ENCODE assay signal across 8 cellular contexts in the genomic region with DNA sequence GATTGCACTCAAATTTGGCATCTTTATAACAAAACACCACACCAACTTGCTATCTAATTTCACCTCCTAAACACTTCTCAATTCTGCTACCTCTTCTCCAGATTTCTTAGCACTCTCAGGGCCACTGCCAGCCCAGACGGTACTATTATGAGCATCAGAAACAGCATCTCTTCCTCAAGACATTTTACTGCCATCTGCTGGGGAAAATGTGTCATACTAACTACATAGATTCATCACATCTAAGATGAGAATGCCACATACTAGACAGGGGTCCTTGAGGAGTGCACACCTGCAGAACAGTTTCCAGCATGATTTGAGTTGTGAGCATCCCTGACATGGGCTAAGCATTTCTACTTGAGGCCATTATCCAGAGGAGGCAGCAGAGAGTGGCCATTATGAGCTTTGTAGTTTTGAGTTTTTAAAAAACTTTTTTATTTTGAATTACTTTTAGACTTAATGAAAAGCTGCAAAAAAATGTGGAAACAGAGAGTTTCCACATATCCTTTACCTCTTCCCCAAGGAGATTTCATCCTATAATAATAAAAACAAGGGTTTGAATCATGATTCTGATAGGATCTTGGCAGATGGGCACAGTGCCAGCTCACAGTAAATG. TPM values are rescaled to one million over a fixed set of nuclear protein-coding genes. Genes with fewer than 3 reads are reported as not detected.
DNase-seq lines count a peak whose midpoint lies in the region; ATAC-seq, FAIRE-seq and TF ChIP-seq lines count a peak whose summit lies in the region.

No MANE protein-coding gene starts in this region.

- no peak for FAIRE-seq in kidney (lab: Jason Lieb, UNC)

- intact Hi-C loops in MCF 10A (cut with micrococcal nuclease) = loop anchor here (1.0 to 5.0 kb wide), 5 partner anchors 287 to 547 kb away; no protein-coding TSS in a partner anchor
- intact Hi-C loops in kidney (cut with DNase I) = no loop called here

- H3K27me3 Mint-ChIP-seq in MCF 10A (ENCODE audit: insufficient read depth, unreplicated experiment) = peaks cover 34% of the 10 kb centered on the region
- peaks cover 4 to 7% of the 10 kb centered on the region in 2 donors for H3K27me3 Mint-ChIP-seq in stimulated activated naive B cell treated with anti-CD40 and anti-IgM and Interleukin-4, amounts not matched to agents 10 μg/mL and 1 μg/mL and 100 μg/mL, for 72 hours

- H3K4me2 ChIP-seq in OCI-LY3 (ENCODE audit: low read length) = no peak overlapping the region

- DNase-seq in activated gamma-delta T cell treated with Interleukin-2 at 50 U/mL for 16 hours (peak; percentile 11), activated gamma-delta T cell (lab: John Stamatoyannopoulos, UW) (no peak), MCF 10A (ENCODE audit: unreplicated experiment) (peak; percentile 75), kidney (no peak)
- DNase-seq in stimulated activated naive B cell treated with anti-CD40 and anti-IgM and Interleukin-4, amounts not matched to agents 10 μg/mL and 1 μg/mL and 100 μg/mL, for 72 hours = peak; percentile 27

- H3K9me3 ChIP-seq in OCI-LY3 (ENCODE audit: insufficient read depth, low read length) (no peaks in the 10 kb centered on the region), kidney (ENCODE audit: control insufficient read depth in 1 of 2, low read length in 2 of 2) (no peaks in the 10 kb centered on the region)

- BruUV-seq in MCF 10A (replicated peaks; lab: Mats Ljungman, UMichigan) = no TSS peak

- no peaks in the 10 kb centered on the region for H3K4me1 Mint-ChIP-seq in MCF 10A (ENCODE audit: insufficient read depth, unreplicated experiment)
- H3K4me1 Mint-ChIP-seq in stimulated activated naive B cell treated with anti-CD40 and anti-IgM and Interleukin-4, amounts not matched to agents 10 μg/mL and 1 μg/mL and 100 μg/mL, for 72 hours = peaks cover 10 to 21% of the 10 kb centered on the region in 2 donors

- TF ChIP-seq CTCF in OCI-LY3 (IDR thresholded peaks at IDR 0.05; ENCODE audit: low read depth, low read length) (peak; percentile 77), MCF 10A (IDR thresholded peaks at IDR 0.05; ENCODE audit: unreplicated experiment) (peak; percentile 68), kidney (IDR thresholded peaks at IDR 0.05; ENCODE audit: borderline replicate concordance, extremely low read depth, insufficient read depth) (peak; percentile 41)

- H3K36me3 ChIP-seq in OCI-LY3 (replicated peaks; ENCODE audit: low read depth, low read length) (no peaks in the 10 kb centered on the region), kidney (ENCODE audit: control insufficient read depth in 1 of 2, insufficient read depth in 2 of 2, low read length in 2 of 2) (no peaks in the 10 kb centered on the region)

- no peaks in the 10 kb centered on the region for H3K36me3 Mint-ChIP-seq in MCF 10A (ENCODE audit: insufficient read depth, unreplicated experiment)
- H3K36me3 Mint-ChIP-seq in stimulated activated naive B cell treated with anti-CD40 and anti-IgM and Interleukin-4, amounts not matched to agents 10 μg/mL and 1 μg/mL and 100 μg/mL, for 72 hours = no peaks in the 10 kb centered on the region

- POLR2A ChIA-PET in MCF 10A (lab: Yijun Ruan, JAX) = no interaction called here

- no peak overlapping the region for H3K4me3 Mint-ChIP-seq in MCF 10A (ENCODE audit: unreplicated experiment)
- H3K4me3 Mint-ChIP-seq in stimulated activated naive B cell treated with anti-CD40 and anti-IgM and Interleukin-4, amounts not matched to agents 10 μg/mL and 1 μg/mL and 100 μg/mL, for 72 hours = no peak overlapping the region

- H3K27ac Mint-ChIP-seq in MCF 10A (ENCODE audit: low read depth, unreplicated experiment) = no peak overlapping the region
- H3K27ac Mint-ChIP-seq in stimulated activated naive B cell treated with anti-CD40 and anti-IgM and Interleukin-4, amounts not matched to agents 10 μg/mL and 1 μg/mL and 100 μg/mL, for 72 hours = no peak overlapping the region

- no peak overlapping the region for H3K9ac ChIP-seq in OCI-LY3 (ENCODE audit: low read length)
- H3K9ac ChIP-seq in kidney (ENCODE audit: low read length in 2 of 2) = no peak overlapping the region

- no peaks in the 10 kb centered on the region; the same call in 1 of the 2 replicates for H3K27me3 ChIP-seq in OCI-LY3 (ENCODE audit: low read depth, low read length)

- H2AFZ ChIP-seq in OCI-LY3 (ENCODE audit: low read depth, low read length) = no peak overlapping the region

- H4K20me1 ChIP-seq in OCI-LY3 (ENCODE audit: insufficient read depth, low read length) = no peaks in the 10 kb centered on the region

- H3K4me1 ChIP-seq in OCI-LY3 (ENCODE audit: low read length) (peaks cover 33% of the 10 kb centered on the region), kidney (ENCODE audit: control insufficient read depth in 1 of 2, insufficient read depth in 1 of 2, low read depth in 1 of 2, low read length in 2 of 2) (no peaks in the 10 kb centered on the region)

- CTCF ChIA-PET in MCF 10A (lab: Yijun Ruan, JAX) = interaction anchor here (0.6 to 6.0 kb wide), 23 partner anchors 11 to 1803 kb away, joined by 3 to 87 read pairs (median 3); no protein-coding TSS in a partner anchor

- no peaks in the 10 kb centered on the region for H3K79me2 ChIP-seq in OCI-LY3 (ENCODE audit: low read length)

- H3K27ac ChIP-seq in OCI-LY3 (ENCODE audit: low read length) (no peak overlapping the region), kidney (ENCODE audit: low read depth in 2 of 2, low read length in 2 of 2) (no peak overlapping the region)

- no peaks in the 10 kb centered on the region for H3K9me3 Mint-ChIP-seq in MCF 10A (ENCODE audit: unreplicated experiment)
- H3K9me3 Mint-ChIP-seq in stimulated activated naive B cell treated with anti-CD40 and anti-IgM and Interleukin-4, amounts not matched to agents 10 μg/mL and 1 μg/mL and 100 μg/mL, for 72 hours = no peaks in the 10 kb centered on the region

- ATAC-seq in GM21786 (IDR thresholded peaks at IDR 0.05; ENCODE audit: unreplicated experiment) = peak; percentile 73
- ATAC-seq in stimulated activated naive B cell treated with anti-CD40 and anti-IgM and Interleukin-4, amounts not matched to agents 10 μg/mL and 1 μg/mL and 100 μg/mL, for 72 hours (replicated peaks) = peak; percentile 94 to 96

- no peak overlapping the region for H3K4me3 ChIP-seq in OCI-LY3 (ENCODE audit: low read length)
- no peak overlapping the region for H3K4me3 ChIP-seq in kidney (ENCODE audit: low read length in 2 of 2)

- TF ChIP-seq RAD21 in Ishikawa (IDR thresholded peaks at IDR 0.05; ENCODE audit: low read depth) = peak; percentile 65

- TF ChIP-seq EP300 in Ishikawa (IDR thresholded peaks at IDR 0.05; ENCODE audit: borderline replicate concordance) = no peak

TF ChIP-seq in Ishikawa, 13 proteins besides CTCF, POLR2A, EP300 and RAD21:
- TF ChIP-seq CEBPB (IDR thresholded peaks at IDR 0.05) = no peak
- TF ChIP-seq NFIC (IDR thresholded peaks at IDR 0.05) = peak; percentile 46

RNA-seq across cellular contexts. Expression of gene GRIP1, which starts 15.1 kb away (rescaled TPM):
- total RNA-seq in MCF 10A (2022) (8.2 and 8.8 TPM in 2 replicates), kidney (18.4 TPM)
- polyA plus RNA-seq in kidney (ENCODE audit: insufficient read depth, low read depth, low replicate concordance) = 3.9 TPM

Comparison
In these comparisons a context has a peak if more than half of its experiments do, and no peak if none do; other contexts are left out.
1. DNase-seq: peak in activated gamma-delta T cell treated with Interleukin-2 at 50 U/mL for 16 hours (single experiment), MCF 10A (single experiment) and stimulated activated naive B cell treated with anti-CD40 and anti-IgM and Interleukin-4, amounts not matched to agents 10 μg/mL and 1 μg/mL and 100 μg/mL, for 72 hours (single experiment); none in activated gamma-delta T cell (single experiment) and kidney (single experiment).
2. Peak in every context shown above with its lines, with median percentiles within 50 percentile points of each other: CTCF ChIP-seq.